ENCODE assay signal across 3 cellular contexts in the genomic region with DNA sequence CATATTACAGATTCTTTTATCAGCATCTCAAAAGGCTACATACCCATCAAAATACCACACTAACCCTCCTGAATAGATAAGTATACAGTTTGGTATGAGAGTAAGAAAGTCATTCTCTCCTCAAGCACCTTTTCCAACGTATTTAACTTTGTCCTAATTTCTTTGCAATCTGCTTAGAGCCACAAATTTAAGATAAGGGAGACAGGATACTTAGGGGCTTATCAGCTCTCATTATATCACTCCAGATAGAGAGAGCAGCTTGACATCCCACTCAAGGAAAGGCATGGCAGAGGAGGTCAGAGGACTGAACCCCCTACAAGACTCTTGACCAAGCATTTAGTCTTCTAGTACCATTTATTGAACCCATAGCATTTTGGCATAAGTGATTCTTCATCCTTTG.
"Had no signal": no experiment of that assay in that cellular context is flagged by ENCODE, and none has a peak within 500 bp of the region (broad histone marks: within the 10 kb centered on the region; RNA-seq: fewer than 3 reads in every experiment).

No MANE protein-coding gene starts in this region.

- H3K4me3 ChIP-seq: GM12878 had no signal

- DNase-seq: GDM1, GF-D8 had no signal

- ATAC-seq: GM12878 had no signal
